In genomic region chr22:46738961-46739870, GRCh38 we compare ENCODE assay signal across 8 cellular contexts. TPM values are rescaled to one million over a fixed set of nuclear protein-coding genes. Genes with fewer than 3 reads are reported as not detected.
DNase-seq lines count a peak whose midpoint lies in the region; FAIRE-seq and TF ChIP-seq lines count a peak whose summit lies in the region.

No MANE protein-coding gene starts in this region.

- H3K9me3 Mint-ChIP-seq in HFFc6 = no peaks in the 10 kb centered on the region

- H3K4me1 Mint-ChIP-seq in HFFc6 (ENCODE audit: low read depth) = peaks cover 45% of the 10 kb centered on the region

- peak overlapping the region; percentile 85; the same call in 1 of the 2 replicates for H3K4me3 ChIP-seq in iPS DF 6.9 (ENCODE audit: low read length)
- peak overlapping the region in 1 of 2 donors; percentile 96 for H3K4me3 ChIP-seq in small intestine (ENCODE audit: low read depth in 1 of 2, low read length in 2 of 2)

- DNase-seq in AG20443 (ENCODE audit: low spot score) = peak; percentile 73
- peak; percentile 82 for DNase-seq in HFFc6
- DNase-seq in SHP77 treated with DMSO at 0.1 percent for 48 hours (lab: John Stamatoyannopoulos, UW) = peak; percentile 57
- no peak for DNase-seq in iPS DF 6.9 (ENCODE audit: low read depth, low spot score)
- peak; percentile 79 for DNase-seq in small intestine
- no peak for DNase-seq in NCI-H1436 treated with DMSO at 0.1 percent for 48 hours (lab: John Stamatoyannopoulos, UW)
- no peak for DNase-seq in ecto neural progenitor cell (ENCODE audit: low spot score)

- H3K27me3 ChIP-seq in iPS DF 6.9 (ENCODE audit: control insufficient read depth, insufficient read depth, low read length) (no peaks in the 10 kb centered on the region), small intestine (ENCODE audit: control insufficient read depth in 2 of 2, insufficient read depth in 2 of 2, low read length in 2 of 2) (no peaks in the 10 kb centered on the region)

- H3K36me3 ChIP-seq in iPS DF 6.9 (ENCODE audit: control insufficient read depth, insufficient read depth, low read length) = no peaks in the 10 kb centered on the region
- H3K36me3 ChIP-seq in small intestine (ENCODE audit: control insufficient read depth in 2 of 2, insufficient read depth in 2 of 2, low read length in 2 of 2) = no peaks in the 10 kb centered on the region

- peak; percentile 74 for TF ChIP-seq CTCF in HFFc6 (IDR thresholded peaks at IDR 0.05)

- WGBS in iPS DF 6.9 (ENCODE audit: insufficient coverage, insufficient read length) = no CpG with 5 or more reads among the region's 26 CpGs
- 29 to 56% (median 42%) methylated on average over 25 to 26 of the region's 26 CpGs for WGBS in small intestine, 3 donors

- no peak for FAIRE-seq in small intestine (lab: Jason Lieb, UNC)

- H3K27ac ChIP-seq in angular gyrus (ENCODE audit: low read depth, low read length) (peak overlapping the region; percentile 84), iPS DF 6.9 (ENCODE audit: low read length) (no peak overlapping the region), small intestine (ENCODE audit: low read depth in 1 of 2, low read length in 1 of 2) (peak overlapping the region; percentile 96)

- peak overlapping the region; percentile 88 for H3K4me3 Mint-ChIP-seq in HFFc6

- H3K36me3 Mint-ChIP-seq in HFFc6 (ENCODE audit: low read depth) = no peaks in the 10 kb centered on the region

- H3K4me1 ChIP-seq in iPS DF 6.9 (ENCODE audit: control insufficient read depth, insufficient read depth, low read length) (peaks cover 10% of the 10 kb centered on the region), small intestine (ENCODE audit: control insufficient read depth in 2 of 2, insufficient read depth in 1 of 2, low read depth in 1 of 2, low read length in 1 of 2) (peaks cover 11 to 19% of the 10 kb centered on the region in 2 donors)

- 0 out of 2 replicates have a peak, but pooled peaks cover 1% of the 10 kb centered on the region for H3K27me3 Mint-ChIP-seq in HFFc6 (ENCODE audit: insufficient read depth)

- H3K9me3 ChIP-seq in iPS DF 6.9 (ENCODE audit: control insufficient read depth, insufficient read depth, low read length) = no peaks in the 10 kb centered on the region
- H3K9me3 ChIP-seq in small intestine (ENCODE audit: control insufficient read depth, low read depth) = no peaks in the 10 kb centered on the region

- H3K27ac Mint-ChIP-seq in HFFc6 = peak overlapping the region; percentile 71

RNA-seq across cellular contexts. Expression of gene CERK, which starts 1.2 kb away (rescaled TPM):
- 10 to 100 TPM; 49.1 to 54.8 (median 52.0) TPM for total RNA-seq in HFFc6 (2021; fragmentation: NEBNext Ultra II Directional; extraction: Animal tissue kit (Norgen Biotek cat#: 25700))
- polyA plus RNA-seq in small intestine = 10 to 100 TPM; 43.7 to 59.7 (median 59.7) TPM

RNA-seq across cellular contexts. Expression of gene TBC1D22A, which starts 23.2 kb away (rescaled TPM):
- 10 to 100 TPM; 20.4 to 24.1 (median 22.2) TPM for total RNA-seq in HFFc6 (2021; fragmentation: NEBNext Ultra II Directional; extraction: Animal tissue kit (Norgen Biotek cat#: 25700))
- polyA plus RNA-seq in small intestine = 10 to 100 TPM; 17.7 to 23.0 (median 18.9) TPM

Comparison
In these comparisons a context has a peak if more than half of its experiments do, and no peak if none do; other contexts are left out.
1. DNase-seq: peak in AG20443 (single experiment), HFFc6 (single experiment), SHP77 treated with DMSO at 0.1 percent for 48 hours (single experiment) and small intestine (single experiment); none in iPS DF 6.9 (single experiment), NCI-H1436 treated with DMSO at 0.1 percent for 48 hours (single experiment) and ecto neural progenitor cell (single experiment).